In the genomic region with DNA sequence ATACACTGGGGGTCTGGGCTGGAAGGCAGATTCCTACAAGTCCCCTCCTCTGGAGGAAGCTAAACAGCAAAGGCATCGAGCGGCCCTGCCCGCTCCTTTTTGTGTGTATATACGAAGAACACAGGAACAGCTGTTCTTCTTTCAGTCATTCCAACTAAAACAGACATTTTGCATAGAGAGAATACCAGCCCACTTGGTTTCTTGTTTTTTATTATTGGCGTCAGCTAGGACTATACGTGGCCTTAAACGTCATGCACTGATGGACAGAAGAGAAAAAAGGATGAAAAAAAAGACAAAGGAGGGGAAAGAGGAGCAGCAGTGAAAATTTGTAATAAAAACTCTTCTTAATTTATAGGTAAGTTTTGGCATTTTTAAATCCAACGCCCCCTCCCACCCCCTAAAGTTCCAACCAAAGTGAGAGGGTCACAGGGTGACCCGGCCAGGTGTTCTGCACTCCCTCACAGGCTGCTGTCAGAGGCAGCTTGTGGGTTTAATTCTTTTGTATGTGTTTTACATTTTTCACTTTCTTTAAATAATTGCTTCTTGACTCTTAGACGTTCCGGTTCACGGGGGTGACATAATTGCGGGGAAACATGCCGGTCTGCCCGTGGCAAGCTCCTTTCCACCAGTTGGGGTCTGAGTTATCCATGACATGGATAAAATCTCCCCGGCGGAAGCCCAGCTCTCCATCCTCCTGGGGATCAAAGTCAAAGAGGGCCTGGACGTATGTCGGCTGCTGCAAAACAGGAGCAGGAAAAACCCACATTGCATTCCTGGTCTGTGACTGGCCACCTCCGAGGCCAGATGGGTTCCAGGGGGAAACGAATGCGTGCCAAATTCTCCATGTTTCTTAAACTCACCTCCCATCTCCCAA, we compare ENCODE assay signal across 13 cellular contexts. TPM values are rescaled to one million over a fixed set of nuclear protein-coding genes. Genes with fewer than 3 reads are reported as not detected.
A peak's percentile ranks its signal among the peaks of the same experiment; 100 is the strongest.
DNase-seq lines count a peak whose midpoint lies in the region; ATAC-seq and TF ChIP-seq lines count a peak whose summit lies in the region.
"Had no signal": no experiment of that assay in that cellular context is flagged by ENCODE, and none has a peak within 500 bp of the region (broad histone marks: within the 10 kb centered on the region; RNA-seq: fewer than 3 reads in every experiment).

No MANE protein-coding gene starts in this region.

- H3K9me3 ChIP-seq in CD8-positive, alpha-beta memory T cell (ENCODE audit: low read length), result no peaks in the 10 kb centered on the region
- H3K9me3 ChIP-seq in WERI-Rb-1 (ENCODE audit: severe bottlenecking), result no peaks in the 10 kb centered on the region
- H3K9me3 ChIP-seq: heart right ventricle had no signal

- POLR2A ChIA-PET in CD8-positive, alpha-beta memory T cell (lab: Charles Lee), result interaction anchor here (0.5 kb wide), 1 partner anchor 900 kb away, joined by 4 read pairs; no protein-coding TSS in a partner anchor

- H3K36me3 Mint-ChIP-seq in CD8-positive, alpha-beta memory T cell, result peaks cover 0 to 66% (median 3%) of the 10 kb centered on the region in 3 donors

- TF ChIP-seq CTCF in GM06990 (IDR thresholded peaks at IDR 0.05; ENCODE audit: insufficient read depth, low read length, poor library complexity, severe bottlenecking), result no peak
- no peak for TF ChIP-seq CTCF in fibroblast of the aortic adventitia (IDR thresholded peaks at IDR 0.05; ENCODE audit: insufficient read depth, low read length)
- no peak for TF ChIP-seq CTCF in WERI-Rb-1 (IDR thresholded peaks at IDR 0.05; ENCODE audit: low read depth, low read length)

- H3K27me3 ChIP-seq in GM06990 (replicated peaks; ENCODE audit: control insufficient read depth, insufficient read depth, low read length) (no peaks in the 10 kb centered on the region), WERI-Rb-1 (ENCODE audit: insufficient read depth, low read depth, severe bottlenecking) (no peaks in the 10 kb centered on the region)
- no peaks in the 10 kb centered on the region for H3K27me3 ChIP-seq in CD8-positive, alpha-beta memory T cell (ENCODE audit: insufficient read depth, low read length, poor library complexity, severe bottlenecking)
- H3K27me3 ChIP-seq: heart right ventricle had no signal

- no peaks in the 10 kb centered on the region for H3K9me3 Mint-ChIP-seq in CD8-positive, alpha-beta memory T cell

- H3K4me1 Mint-ChIP-seq in CD8-positive, alpha-beta memory T cell, result peaks cover 7 to 11% (median 9%) of the 10 kb centered on the region in 3 donors

- CTCF ChIA-PET in CD8-positive, alpha-beta memory T cell (lab: Charles Lee), result interaction anchor here (1.1 to 6.7 kb wide), 4 partner anchors 7 to 87 kb away, joined by 3 to 78 read pairs (median 4); a partner anchor contains a TSS

- H3K27ac Mint-ChIP-seq in CD8-positive, alpha-beta memory T cell, result no peak overlapping the region

- H3K4me1 ChIP-seq in CD8-positive, alpha-beta memory T cell (ENCODE audit: insufficient read depth, low read length), result peaks cover 6% of the 10 kb centered on the region

- H3K36me3 ChIP-seq in GM06990 (ENCODE audit: control insufficient read depth, insufficient read depth, low read length) (peaks cover 14% of the 10 kb centered on the region), WERI-Rb-1 (peaks cover 70% of the 10 kb centered on the region)
- peaks cover 24% of the 10 kb centered on the region for H3K36me3 ChIP-seq in CD8-positive, alpha-beta memory T cell (ENCODE audit: insufficient read depth, low read length)

- peak; percentile 75 for DNase-seq in GM06990 (ENCODE audit: extremely low read depth, insufficient read length)
- peak; percentile 18 for DNase-seq in fibroblast of the aortic adventitia (ENCODE audit: low read depth)
- DNase-seq in CD8-positive, alpha-beta memory T cell, result no peak
- no peak for DNase-seq in WERI-Rb-1
- no peak for DNase-seq in GF-D8 (lab: John Stamatoyannopoulos, UW)
- DNase-seq in SKM-1 (lab: John Stamatoyannopoulos, UW; ENCODE audit: unreplicated experiment), result no peak
- DNase-seq: DMS53; heart right ventricle; KG1; stimulated activated naive CD4-positive, alpha-beta T cell treated with Interleukin-2 at 50 U/mL for 16 hours had no signal

- peak; percentile 38 for ATAC-seq in GM19463 (IDR thresholded peaks at IDR 0.05; ENCODE audit: unreplicated experiment)
- ATAC-seq in HG03378 (IDR thresholded peaks at IDR 0.05; ENCODE audit: unreplicated experiment), result peak; percentile 33
- ATAC-seq: heart right ventricle had no signal

- no peaks in the 10 kb centered on the region for H3K27me3 Mint-ChIP-seq in CD8-positive, alpha-beta memory T cell

- H3K27ac ChIP-seq in CD8-positive, alpha-beta memory T cell (ENCODE audit: low read depth, low read length), result no peak overlapping the region
- no peak overlapping the region for H3K27ac ChIP-seq in WERI-Rb-1
- H3K27ac ChIP-seq: RWPE1 had no signal

- no peak overlapping the region for H3K4me3 Mint-ChIP-seq in CD8-positive, alpha-beta memory T cell

- H3K4me3 ChIP-seq in GM06990 (replicated peaks; ENCODE audit: low read depth, low read length) (peak overlapping the region; percentile 27), fibroblast of the aortic adventitia (ENCODE audit: low read depth, low read length) (no peak overlapping the region), WERI-Rb-1 (ENCODE audit: low read depth, low read length) (no peak overlapping the region)
- no peak overlapping the region for H3K4me3 ChIP-seq in CD8-positive, alpha-beta memory T cell (ENCODE audit: low read length)
- H3K4me3 ChIP-seq: heart right ventricle had no signal

RNA-seq across cellular contexts. Expression of a gene that starts 30.8 kb away (rescaled TPM):
- total RNA-seq in fibroblast of the aortic adventitia (ENCODE audit: low replicate concordance), result 8.7 and 11.0 TPM in 2 replicates
- total RNA-seq in CD8-positive, alpha-beta memory T cell, result 100 to 1,000 TPM; 119 to 126 TPM
- 15.5 TPM for polyA plus RNA-seq in CD8-positive, alpha-beta memory T cell

RNA-seq across cellular contexts. Expression of a gene that starts 49.0 kb away (rescaled TPM):
- total RNA-seq in fibroblast of the aortic adventitia (ENCODE audit: low replicate concordance), result 3.8 and 9.9 TPM in 2 replicates
- total RNA-seq in CD8-positive, alpha-beta memory T cell, result 10 to 100 TPM; 38.5 to 40.4 TPM
- polyA plus RNA-seq in CD8-positive, alpha-beta memory T cell, result 108 TPM

RNA-seq across cellular contexts. Expression of a gene that starts 58.4 kb away (rescaled TPM):
- total RNA-seq in fibroblast of the aortic adventitia (ENCODE audit: low replicate concordance), result 31.0 and 83.6 TPM in 2 replicates
- 100 to 1,000 TPM; 101 to 102 TPM for total RNA-seq in CD8-positive, alpha-beta memory T cell
- polyA plus RNA-seq in CD8-positive, alpha-beta memory T cell, result 123 TPM

RNA-seq across cellular contexts. Expression of a gene that starts 58.6 kb away (rescaled TPM):
- 8.7 and 14.0 TPM in 2 replicates for total RNA-seq in fibroblast of the aortic adventitia (ENCODE audit: low replicate concordance)
- total RNA-seq in CD8-positive, alpha-beta memory T cell, result 10 to 100 TPM; 73.2 to 75.1 TPM
- 17.6 TPM for polyA plus RNA-seq in CD8-positive, alpha-beta memory T cell

Comparison
In these comparisons a context has a peak if more than half of its experiments do, and no peak if none do; other contexts are left out.
1. DNase-seq: peak in GM06990 (single experiment) and fibroblast of the aortic adventitia (single experiment); none in CD8-positive, alpha-beta memory T cell (0 of 5), WERI-Rb-1 (single experiment), GF-D8 (single experiment) and SKM-1 (single experiment).